In the genomic region with DNA sequence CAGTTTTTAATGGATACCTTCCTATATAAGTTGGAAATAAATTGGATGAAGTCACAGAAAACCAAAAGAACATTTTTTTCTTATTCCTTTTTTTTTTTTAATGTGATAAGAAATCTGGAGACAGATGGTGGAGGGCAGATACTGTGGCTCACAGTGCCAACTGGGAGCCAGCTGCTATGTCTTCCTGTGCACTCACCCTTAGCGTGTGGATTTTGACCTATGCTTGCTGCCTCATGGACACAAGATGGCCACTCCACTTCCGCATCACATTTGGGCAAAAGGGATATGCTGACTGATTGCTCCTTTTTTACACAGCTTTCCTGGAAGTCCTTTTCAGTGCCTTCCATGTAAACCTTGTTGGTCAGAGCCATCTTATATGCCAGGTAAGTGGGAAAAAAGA, we compare ENCODE assay signal across 1 cellular context.
TF ChIP-seq lines count a peak whose summit lies in the region.

No MANE protein-coding gene starts in this region.

TF ChIP-seq in H1, 55 proteins besides CTCF, POLR2A, EP300 and RAD21 (continued from another document):
- TF ChIP-seq CREB1 (IDR thresholded peaks at IDR 0.05) (no peak), CBX8 (IDR thresholded peaks at IDR 0.05; ENCODE audit: borderline replicate concordance, low read depth, low read length) (no peak), RFX5 (IDR thresholded peaks at IDR 0.05; ENCODE audit: borderline replicate concordance, low read depth, low read length) (no peak)
